Comparison of ENCODE assay signal across 9 cellular contexts in the genomic region with DNA sequence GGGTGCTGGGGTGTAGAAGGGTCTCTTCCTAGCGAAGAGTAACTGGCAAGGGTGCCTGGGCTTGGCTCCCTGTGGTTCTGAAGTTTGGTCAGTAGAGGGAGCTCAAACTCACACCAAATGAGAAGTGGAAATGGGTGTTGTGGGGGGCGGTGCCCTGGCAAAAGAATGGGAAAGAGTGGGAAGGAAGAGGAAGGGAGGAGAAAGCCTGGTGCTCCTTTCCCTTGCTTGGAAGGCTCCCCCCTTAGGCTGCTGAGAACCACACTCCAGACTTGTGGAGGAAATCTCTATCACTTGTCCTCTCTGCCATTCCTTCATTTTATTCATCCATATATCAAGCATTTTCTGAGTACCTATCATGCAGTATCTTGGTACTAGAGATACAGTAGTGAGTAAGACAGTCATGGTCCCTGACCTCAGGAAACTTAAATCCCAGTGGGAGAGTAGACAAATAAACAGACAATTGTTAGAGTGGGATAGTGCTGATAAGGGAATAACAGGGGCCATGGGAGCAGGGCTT. TPM values are rescaled to one million over a fixed set of nuclear protein-coding genes. Genes with fewer than 3 reads are reported as not detected.
DNase-seq lines count a peak whose midpoint lies in the region; ATAC-seq and TF ChIP-seq lines count a peak whose summit lies in the region.
"Had no signal": no experiment of that assay in that cellular context is flagged by ENCODE, and none has a peak within 500 bp of the region (broad histone marks: within the 10 kb centered on the region; RNA-seq: fewer than 3 reads in every experiment).

No MANE protein-coding gene starts in this region.

- H3K36me3 ChIP-seq in Panc1 (ENCODE audit: control insufficient read depth, insufficient read depth, low read length), result no peaks in the 10 kb centered on the region

- H3K4me3 ChIP-seq in Panc1 (ENCODE audit: low read depth in 2 of 2, low read length in 2 of 2), result no peak overlapping the region

- H3K9me3 ChIP-seq in Panc1 (ENCODE audit: control insufficient read depth, insufficient read depth, low read depth, low read length), result no peaks in the 10 kb centered on the region

- no peaks in the 10 kb centered on the region for H3K27me3 Mint-ChIP-seq in osteocyte (ENCODE audit: unreplicated experiment)
- H3K27me3 Mint-ChIP-seq: activated naive CD8-positive, alpha-beta T cell had no signal

- TF ChIP-seq CTCF in Panc1 (IDR thresholded peaks at IDR 0.05), result peak; percentile 91
- peak; percentile 82 for TF ChIP-seq CTCF in osteocyte (IDR thresholded peaks at IDR 0.05)

- POLR2A ChIA-PET in Panc1 (lab: Charles Lee), result no interaction called here

- in situ Hi-C loops in Panc1 (cut with HindIII; ENCODE audit: low pct_unique_long_range_greater_than_20kb, low sequenced_read_pairs), result no loop called here

- no TSS peak for BruUV-seq in Panc1 (replicated peaks; lab: Mats Ljungman, UMichigan)

- peaks cover 3% of the 10 kb centered on the region; the same call in 1 of the 2 replicates for H3K4me1 ChIP-seq in Panc1 (ENCODE audit: control insufficient read depth, insufficient read depth, low read length)

- CTCF ChIA-PET in Panc1 (lab: Charles Lee), result interaction anchor here (0.6 to 1.6 kb wide), 7 partner anchors 10 to 174 kb away, joined by 3 to 8 read pairs (median 4); partner anchors contain the start of genes EIF4EBP3, HBEGF and SLC4A9

- peaks cover 4% of the 10 kb centered on the region for H3K4me1 Mint-ChIP-seq in osteocyte (ENCODE audit: unreplicated experiment)

- H3K9me3 Mint-ChIP-seq in activated naive CD4-positive, alpha-beta T cell treated with anti-CD3 and anti-CD28 coated beads, Interleukin-2, amount 50 U/mL, for 72 hours, result no peaks in the 10 kb centered on the region
- no peaks in the 10 kb centered on the region for H3K9me3 Mint-ChIP-seq in osteocyte (ENCODE audit: unreplicated experiment)

- intact Hi-C loops in Panc1 (cut with micrococcal nuclease; ENCODE audit: unreplicated experiment) (no loop called here), Right ventricle myocardium superior (cut with DNase I) (loop anchor here (10.0 kb wide), 2 partner anchors 272 to 672 kb away; partner anchors contain the start of genes IK and NDUFA2)

- DNase-seq in GM03348 (ENCODE audit: low spot score) (peak; percentile 89), Panc1 (ENCODE audit: low read depth, low spot score) (peak; percentile 43), Right ventricle myocardium superior (peak; percentile 84), osteocyte (ENCODE audit: extremely low spot score, unreplicated experiment) (no peak)
- DNase-seq in activated naive CD4-positive, alpha-beta T cell treated with anti-CD3 and anti-CD28 coated beads, Interleukin-2, amount 50 U/mL, for 72 hours (ENCODE audit: low spot score in 2 of 2), result peak in 1 of 2 donors; percentile 54

- H3K27ac Mint-ChIP-seq in activated naive CD4-positive, alpha-beta T cell treated with anti-CD3 and anti-CD28 coated beads, Interleukin-2, amount 50 U/mL, for 72 hours, result peak overlapping the region in 1 of 2 donors; percentile 51
- no peak overlapping the region for H3K27ac Mint-ChIP-seq in osteocyte (ENCODE audit: unreplicated experiment)
- H3K27ac Mint-ChIP-seq: activated naive CD8-positive, alpha-beta T cell had no signal

- no peak overlapping the region for H3K4me3 Mint-ChIP-seq in osteocyte (ENCODE audit: unreplicated experiment)
- H3K4me3 Mint-ChIP-seq: activated naive CD8-positive, alpha-beta T cell had no signal

- no peaks in the 10 kb centered on the region for H3K27me3 ChIP-seq in Panc1 (ENCODE audit: control insufficient read depth, insufficient read depth, low read length)

- no peak overlapping the region for H3K27ac ChIP-seq in Panc1 (ENCODE audit: low read length)

- ATAC-seq in HG03442 (IDR thresholded peaks at IDR 0.05; ENCODE audit: unreplicated experiment), result peak; percentile 54
- ATAC-seq in Panc1, result peak; percentile 93
- peak; percentile 56 to 79 for ATAC-seq in activated naive CD4-positive, alpha-beta T cell treated with anti-CD3 and anti-CD28 coated beads, Interleukin-2, amount 50 U/mL, for 72 hours
- peak; percentile 79 for ATAC-seq in Right ventricle myocardium superior (ENCODE audit: poor library complexity)
- ATAC-seq in HG03432 (IDR thresholded peaks at IDR 0.05; ENCODE audit: unreplicated experiment), result no peak
- no peak for ATAC-seq in HG03460 (IDR thresholded peaks at IDR 0.05; ENCODE audit: unreplicated experiment)

- no peaks in the 10 kb centered on the region for H3K36me3 Mint-ChIP-seq in activated naive CD4-positive, alpha-beta T cell treated with anti-CD3 and anti-CD28 coated beads, Interleukin-2, amount 50 U/mL, for 72 hours
- H3K36me3 Mint-ChIP-seq in osteocyte (ENCODE audit: unreplicated experiment), result no peaks in the 10 kb centered on the region
- H3K36me3 Mint-ChIP-seq: activated naive CD8-positive, alpha-beta T cell had no signal

RNA-seq across cellular contexts. Expression of gene SLC4A9, which starts 13.0 kb away (rescaled TPM):
- total RNA-seq in Panc1 (2021; ENCODE audit: unreplicated experiment), result not detected
- polyA plus RNA-seq in Panc1 (2012; ENCODE audit: insufficient read length), result not detected
- total RNA-seq in activated naive CD4-positive, alpha-beta T cell treated with anti-CD3 and anti-CD28 coated beads, Interleukin-2, amount 50 U/mL, for 72 hours, result under 1 TPM; 0.25 to 0.41 TPM
- total RNA-seq in Right ventricle myocardium superior, result not detected
- not detected in 2 replicates for total RNA-seq in osteocyte

RNA-seq across cellular contexts. Expression of gene HBEGF, which starts 26.6 kb away (rescaled TPM):
- total RNA-seq in Panc1 (2021; ENCODE audit: unreplicated experiment) (5.0 TPM), Right ventricle myocardium superior (21.7 TPM), osteocyte (2.7 and 3.6 TPM in 2 replicates)
- 2.9 TPM for polyA plus RNA-seq in Panc1 (2012; ENCODE audit: insufficient read length)
- 10 to 100 TPM in 1 of 2 donors, 1 to 10 TPM in 1; 6.9 to 10.5 TPM for total RNA-seq in activated naive CD4-positive, alpha-beta T cell treated with anti-CD3 and anti-CD28 coated beads, Interleukin-2, amount 50 U/mL, for 72 hours

RNA-seq across cellular contexts. Expression of gene ANKHD1, which starts 28.6 kb away (rescaled TPM):
- total RNA-seq in Panc1 (2021; ENCODE audit: unreplicated experiment), result 140 TPM
- 70.5 TPM for polyA plus RNA-seq in Panc1 (2012; ENCODE audit: insufficient read length)
- 100 to 1,000 TPM; 107 to 143 TPM for total RNA-seq in activated naive CD4-positive, alpha-beta T cell treated with anti-CD3 and anti-CD28 coated beads, Interleukin-2, amount 50 U/mL, for 72 hours
- total RNA-seq in Right ventricle myocardium superior, result 55.8 TPM
- 80.8 and 82.3 TPM in 2 replicates for total RNA-seq in osteocyte

Comparison
In these comparisons a context has a peak if more than half of its experiments do, and no peak if none do; other contexts are left out.
1. ATAC-seq: peak in HG03442 (single experiment), Panc1 (single experiment), activated naive CD4-positive, alpha-beta T cell treated with anti-CD3 and anti-CD28 coated beads, Interleukin-2, amount 50 U/mL, for 72 hours (2 of 2) and Right ventricle myocardium superior (single experiment); none in HG03432 (single experiment) and HG03460 (single experiment).